8 cellular contexts compared by ENCODE assay signal in the genomic region with DNA sequence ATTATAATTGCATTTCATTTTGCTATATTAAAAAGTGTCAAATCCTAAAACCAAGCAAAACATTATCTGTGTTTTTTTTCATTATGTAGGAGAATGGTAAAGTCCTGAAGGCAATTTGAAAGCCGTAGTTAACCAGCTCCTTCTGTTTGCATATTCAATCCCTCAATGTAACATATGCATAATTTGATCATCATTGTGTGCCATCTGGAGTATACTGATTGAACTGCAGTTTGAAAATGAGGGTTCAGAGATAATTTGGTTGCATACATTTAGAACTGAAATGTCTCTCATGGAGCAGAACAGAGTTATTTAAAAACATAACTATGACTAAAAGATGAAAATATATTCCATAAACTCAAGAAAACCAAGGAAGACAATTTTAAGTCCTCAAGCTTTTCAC.
DNase-seq lines count a peak whose midpoint lies in the region; ATAC-seq and TF ChIP-seq lines count a peak whose summit lies in the region.

No MANE protein-coding gene starts in this region.

- H3K36me3 ChIP-seq in BJ (ENCODE audit: control insufficient read depth, insufficient read depth, low read length) (no peaks in the 10 kb centered on the region), OCI-LY3 (replicated peaks; ENCODE audit: low read depth, low read length) (no peaks in the 10 kb centered on the region)

- peak overlapping the region; percentile 36 for H3K4me2 ChIP-seq in OCI-LY3 (ENCODE audit: low read length)

- intact Hi-C loops in left ventricle myocardium superior (cut with micrococcal nuclease): no loop called here

- no peak overlapping the region for H3K9ac ChIP-seq in OCI-LY3 (ENCODE audit: low read length)

- DNase-seq in BJ (ENCODE audit: low read depth) (no peak), HFFc6 (peak; percentile 7), inferior parietal cortex (ENCODE audit: extremely low spot score) (peak; percentile 69), OCI-M2 (lab: John Stamatoyannopoulos, UW; ENCODE audit: unreplicated experiment) (no peak), left ventricle myocardium superior (no peak), islet precursor cell (no peak)

- no peak overlapping the region for H3K4me3 ChIP-seq in BJ (ENCODE audit: low read depth, low read length)
- H3K4me3 ChIP-seq in OCI-LY3 (ENCODE audit: low read length): no peak overlapping the region

- H3K4me1 ChIP-seq in OCI-LY3 (ENCODE audit: low read length): peaks cover 15% of the 10 kb centered on the region

- H3K9me3 Mint-ChIP-seq in HFFc6: no peaks in the 10 kb centered on the region

- no peak overlapping the region for H3K27ac Mint-ChIP-seq in HFFc6

- H3K4me3 Mint-ChIP-seq in HFFc6: no peak overlapping the region

- no peaks in the 10 kb centered on the region for H3K79me2 ChIP-seq in OCI-LY3 (ENCODE audit: low read length)

- TF ChIP-seq CTCF in BJ (IDR thresholded peaks at IDR 0.05; ENCODE audit: insufficient read depth, low read depth, low read length): peak; percentile 39
- TF ChIP-seq CTCF in HFFc6 (IDR thresholded peaks at IDR 0.05): peak; percentile 73
- peak; percentile 82 for TF ChIP-seq CTCF in OCI-LY3 (IDR thresholded peaks at IDR 0.05; ENCODE audit: low read depth, low read length)

- H3K27me3 Mint-ChIP-seq in HFFc6 (ENCODE audit: insufficient read depth): no peaks in the 10 kb centered on the region; the same call in 1 of the 2 replicates

- CTCF ChIA-PET in BJ (lab: Yijun Ruan, JAX): interaction anchor here (0.7 to 1.0 kb wide), 3 partner anchors 37 to 1722 kb away, joined by 3 to 4 read pairs (median 3); no protein-coding TSS in a partner anchor

- ATAC-seq in HG03565 (IDR thresholded peaks at IDR 0.05; ENCODE audit: unreplicated experiment) (no peak), left ventricle myocardium superior (no peak)

- H2AFZ ChIP-seq in OCI-LY3 (ENCODE audit: low read depth, low read length): no peak overlapping the region; the same call in 1 of the 2 replicates

- no peaks in the 10 kb centered on the region for H4K20me1 ChIP-seq in OCI-LY3 (ENCODE audit: insufficient read depth, low read length)

- no peaks in the 10 kb centered on the region for H3K9me3 ChIP-seq in OCI-LY3 (ENCODE audit: insufficient read depth, low read length)

- H3K4me1 Mint-ChIP-seq in HFFc6 (ENCODE audit: low read depth): no peaks in the 10 kb centered on the region

- POLR2A ChIA-PET in BJ (lab: Charles Lee): no interaction called here

- no peaks in the 10 kb centered on the region for H3K36me3 Mint-ChIP-seq in HFFc6 (ENCODE audit: low read depth)

- H3K27ac ChIP-seq in OCI-LY3 (ENCODE audit: low read length): no peak overlapping the region

- H3K27me3 ChIP-seq in BJ (ENCODE audit: control insufficient read depth, insufficient read depth, low read length) (no peaks in the 10 kb centered on the region), OCI-LY3 (ENCODE audit: low read depth, low read length) (no peaks in the 10 kb centered on the region)

Comparison
In these comparisons a context has a peak if more than half of its experiments do, and no peak if none do; other contexts are left out.
1. DNase-seq: peak in HFFc6 (single experiment) and inferior parietal cortex (single experiment); none in BJ (single experiment), OCI-M2 (single experiment), left ventricle myocardium superior (single experiment) and islet precursor cell (single experiment).
2. Peak in every context shown above with its lines, with median percentiles within 50 percentile points of each other: CTCF ChIP-seq.